24 cellular contexts compared by ENCODE assay signal in genomic region chr5:159497221-159497620, GRCh38.
"Had no signal": no experiment of that assay in that cellular context is flagged by ENCODE, and none has a peak within 500 bp of the region (broad histone marks: within the 10 kb centered on the region; RNA-seq: fewer than 3 reads in every experiment).

No MANE protein-coding gene starts in this region.

- H3K4me1 ChIP-seq: esophagus squamous epithelium, prostate gland, testis, transverse colon had no signal

- H3K9me3 ChIP-seq: esophagus squamous epithelium, ovary, prostate gland, testis, transverse colon had no signal

- H3K36me3 ChIP-seq: esophagus squamous epithelium, ovary, prostate gland, transverse colon, WERI-Rb-1 had no signal

- DNase-seq: activated CD4-positive, alpha-beta memory T cell treated with anti-CD3 and anti-CD28 coated beads, Interleukin-2, amount 10 ng/mL, durations not matched to agents 7 days and 5 days; activated CD4-positive, alpha-beta T cell treated with anti-CD3 and anti-CD28 coated beads, Interleukin-2, amount 10 ng/mL, durations not matched to agents 7 days and 5 days; activated CD4-positive, CD25-positive, alpha-beta regulatory T cell treated with anti-CD3 and anti-CD28 coated beads, Interleukin-2, amount 50 U/mL, for 72 hours; activated CD8-positive, alpha-beta memory T cell treated with anti-CD3 and anti-CD28 coated beads, Interleukin-2, amount 50 U/mL, for 48 hours; activated gamma-delta T cell; activated naive CD4-positive, alpha-beta T cell treated with anti-CD3 and anti-CD28 coated beads, Interleukin-2, amount 10 ng/mL, durations not matched to agents 7 days and 5 days; activated naive CD8-positive, alpha-beta T cell treated with anti-CD3 and anti-CD28 coated beads, Interleukin-2, amount 10 ng/mL, durations not matched to agents 7 days and 5 days; activated T-cell treated with anti-CD3 and anti-CD28 coated beads, Interleukin-2, amount 50 U/mL, for 24 hours; esophagus squamous epithelium; left cardiac atrium; left ventricle myocardium superior; ovary; retina; stimulated activated CD4-positive, alpha-beta T cell treated with anti-CD3 and anti-CD28 coated beads, Interleukin-12 subunit alpha, Interleukin-12 subunit beta, amount 100 ng/mL, for 4 hours; stimulated activated CD4-positive, alpha-beta T cell treated with anti-CD3 and anti-CD28 coated beads, Interleukin-4, amount 100 ng/mL, for 1 hour; stimulated activated naive CD8-positive, alpha-beta T cell treated with anti-CD3 and anti-CD28 coated beads, Interleukin-15, Interleukin-2, amounts not matched to agents 100 U/mL and 50 U/mL, for 24 hours; T-helper 9 cell; testis; transverse colon; WERI-Rb-1 had no signal

- ATAC-seq: left cardiac atrium; left ventricle myocardium superior; sciatic nerve; stimulated activated naive CD8-positive, alpha-beta T cell treated with anti-CD3 and anti-CD28 coated beads, Interleukin-15, Interleukin-2, amounts not matched to agents 100 U/mL and 50 U/mL, for 24 hours had no signal

- H3K27me3 ChIP-seq: esophagus squamous epithelium, ovary, testis, transverse colon had no signal

- H3K27ac ChIP-seq: epithelial cell of prostate, esophagus squamous epithelium, ovary, prostate gland, skin epidermis, testis, transverse colon, WERI-Rb-1 had no signal

- H3K4me3 ChIP-seq: esophagus squamous epithelium, ovary, prostate gland, skin epidermis, testis, transverse colon had no signal
